ENCODE assay signal across 1 cellular context in genomic region chr12:88518863-88519403, GRCh38.
TF ChIP-seq lines count a peak whose summit lies in the region.

No MANE protein-coding gene starts in this region.

TF ChIP-seq in IMR-90, 13 proteins besides CTCF, POLR2A, EP300 and RAD21:
- TF ChIP-seq BHLHE40 (IDR thresholded peaks at IDR 0.05; ENCODE audit: low read depth, low read length) (no peak), USF2 (IDR thresholded peaks at IDR 0.05; ENCODE audit: low read depth, low read length) (no peak), NFE2L2 (IDR thresholded peaks at IDR 0.05; ENCODE audit: low read depth, low read length) (no peak), ELK1 (IDR thresholded peaks at IDR 0.05; ENCODE audit: borderline replicate concordance, low read depth, low read length) (no peak), SMC3 (IDR thresholded peaks at IDR 0.05; ENCODE audit: low read depth, low read length) (no peak)
